ENCODE assay signal across 2 cellular contexts in the genomic region with DNA sequence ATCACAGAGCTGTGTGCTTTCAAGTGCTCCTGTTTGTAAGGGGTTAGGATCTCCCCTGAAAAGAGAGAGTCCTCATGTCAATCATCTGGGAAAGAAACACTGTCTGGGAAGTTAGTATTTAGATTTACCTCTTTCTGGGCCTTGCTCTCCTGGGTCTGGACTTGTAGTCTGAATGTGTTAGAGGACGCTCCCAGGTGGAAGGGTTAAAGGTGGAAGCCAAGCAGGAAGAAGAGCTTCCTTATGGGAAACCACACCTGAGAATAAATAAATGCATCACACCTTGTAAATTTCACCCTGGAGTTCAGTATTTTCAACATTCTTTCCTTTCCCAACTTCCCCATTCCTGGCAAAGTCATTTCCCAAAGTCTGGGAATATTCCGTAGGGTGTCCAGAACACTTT.
TF ChIP-seq lines count a peak whose summit lies in the region.

No MANE protein-coding gene starts in this region.

TF ChIP-seq in GM23338, 12 proteins besides CTCF, POLR2A, EP300 and RAD21:
- TF ChIP-seq EZH2phosphoT487 (IDR thresholded peaks at IDR 0.05; ENCODE audit: unreplicated experiment), result no peak
- TF ChIP-seq, protein P1, sequence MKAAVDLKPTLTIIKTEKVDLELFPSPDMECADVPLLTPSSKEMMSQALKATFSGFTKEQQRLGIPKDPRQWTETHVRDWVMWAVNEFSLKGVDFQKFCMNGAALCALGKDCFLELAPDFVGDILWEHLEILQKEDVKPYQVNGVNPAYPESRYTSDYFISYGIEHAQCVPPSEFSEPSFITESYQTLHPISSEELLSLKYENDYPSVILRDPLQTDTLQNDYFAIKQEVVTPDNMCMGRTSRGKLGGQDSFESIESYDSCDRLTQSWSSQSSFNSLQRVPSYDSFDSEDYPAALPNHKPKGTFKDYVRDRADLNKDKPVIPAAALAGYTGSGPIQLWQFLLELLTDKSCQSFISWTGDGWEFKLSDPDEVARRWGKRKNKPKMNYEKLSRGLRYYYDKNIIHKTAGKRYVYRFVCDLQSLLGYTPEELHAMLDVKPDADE (IDR thresholded peaks at IDR 0.05), result no peak
- TF ChIP-seq, protein P2, sequence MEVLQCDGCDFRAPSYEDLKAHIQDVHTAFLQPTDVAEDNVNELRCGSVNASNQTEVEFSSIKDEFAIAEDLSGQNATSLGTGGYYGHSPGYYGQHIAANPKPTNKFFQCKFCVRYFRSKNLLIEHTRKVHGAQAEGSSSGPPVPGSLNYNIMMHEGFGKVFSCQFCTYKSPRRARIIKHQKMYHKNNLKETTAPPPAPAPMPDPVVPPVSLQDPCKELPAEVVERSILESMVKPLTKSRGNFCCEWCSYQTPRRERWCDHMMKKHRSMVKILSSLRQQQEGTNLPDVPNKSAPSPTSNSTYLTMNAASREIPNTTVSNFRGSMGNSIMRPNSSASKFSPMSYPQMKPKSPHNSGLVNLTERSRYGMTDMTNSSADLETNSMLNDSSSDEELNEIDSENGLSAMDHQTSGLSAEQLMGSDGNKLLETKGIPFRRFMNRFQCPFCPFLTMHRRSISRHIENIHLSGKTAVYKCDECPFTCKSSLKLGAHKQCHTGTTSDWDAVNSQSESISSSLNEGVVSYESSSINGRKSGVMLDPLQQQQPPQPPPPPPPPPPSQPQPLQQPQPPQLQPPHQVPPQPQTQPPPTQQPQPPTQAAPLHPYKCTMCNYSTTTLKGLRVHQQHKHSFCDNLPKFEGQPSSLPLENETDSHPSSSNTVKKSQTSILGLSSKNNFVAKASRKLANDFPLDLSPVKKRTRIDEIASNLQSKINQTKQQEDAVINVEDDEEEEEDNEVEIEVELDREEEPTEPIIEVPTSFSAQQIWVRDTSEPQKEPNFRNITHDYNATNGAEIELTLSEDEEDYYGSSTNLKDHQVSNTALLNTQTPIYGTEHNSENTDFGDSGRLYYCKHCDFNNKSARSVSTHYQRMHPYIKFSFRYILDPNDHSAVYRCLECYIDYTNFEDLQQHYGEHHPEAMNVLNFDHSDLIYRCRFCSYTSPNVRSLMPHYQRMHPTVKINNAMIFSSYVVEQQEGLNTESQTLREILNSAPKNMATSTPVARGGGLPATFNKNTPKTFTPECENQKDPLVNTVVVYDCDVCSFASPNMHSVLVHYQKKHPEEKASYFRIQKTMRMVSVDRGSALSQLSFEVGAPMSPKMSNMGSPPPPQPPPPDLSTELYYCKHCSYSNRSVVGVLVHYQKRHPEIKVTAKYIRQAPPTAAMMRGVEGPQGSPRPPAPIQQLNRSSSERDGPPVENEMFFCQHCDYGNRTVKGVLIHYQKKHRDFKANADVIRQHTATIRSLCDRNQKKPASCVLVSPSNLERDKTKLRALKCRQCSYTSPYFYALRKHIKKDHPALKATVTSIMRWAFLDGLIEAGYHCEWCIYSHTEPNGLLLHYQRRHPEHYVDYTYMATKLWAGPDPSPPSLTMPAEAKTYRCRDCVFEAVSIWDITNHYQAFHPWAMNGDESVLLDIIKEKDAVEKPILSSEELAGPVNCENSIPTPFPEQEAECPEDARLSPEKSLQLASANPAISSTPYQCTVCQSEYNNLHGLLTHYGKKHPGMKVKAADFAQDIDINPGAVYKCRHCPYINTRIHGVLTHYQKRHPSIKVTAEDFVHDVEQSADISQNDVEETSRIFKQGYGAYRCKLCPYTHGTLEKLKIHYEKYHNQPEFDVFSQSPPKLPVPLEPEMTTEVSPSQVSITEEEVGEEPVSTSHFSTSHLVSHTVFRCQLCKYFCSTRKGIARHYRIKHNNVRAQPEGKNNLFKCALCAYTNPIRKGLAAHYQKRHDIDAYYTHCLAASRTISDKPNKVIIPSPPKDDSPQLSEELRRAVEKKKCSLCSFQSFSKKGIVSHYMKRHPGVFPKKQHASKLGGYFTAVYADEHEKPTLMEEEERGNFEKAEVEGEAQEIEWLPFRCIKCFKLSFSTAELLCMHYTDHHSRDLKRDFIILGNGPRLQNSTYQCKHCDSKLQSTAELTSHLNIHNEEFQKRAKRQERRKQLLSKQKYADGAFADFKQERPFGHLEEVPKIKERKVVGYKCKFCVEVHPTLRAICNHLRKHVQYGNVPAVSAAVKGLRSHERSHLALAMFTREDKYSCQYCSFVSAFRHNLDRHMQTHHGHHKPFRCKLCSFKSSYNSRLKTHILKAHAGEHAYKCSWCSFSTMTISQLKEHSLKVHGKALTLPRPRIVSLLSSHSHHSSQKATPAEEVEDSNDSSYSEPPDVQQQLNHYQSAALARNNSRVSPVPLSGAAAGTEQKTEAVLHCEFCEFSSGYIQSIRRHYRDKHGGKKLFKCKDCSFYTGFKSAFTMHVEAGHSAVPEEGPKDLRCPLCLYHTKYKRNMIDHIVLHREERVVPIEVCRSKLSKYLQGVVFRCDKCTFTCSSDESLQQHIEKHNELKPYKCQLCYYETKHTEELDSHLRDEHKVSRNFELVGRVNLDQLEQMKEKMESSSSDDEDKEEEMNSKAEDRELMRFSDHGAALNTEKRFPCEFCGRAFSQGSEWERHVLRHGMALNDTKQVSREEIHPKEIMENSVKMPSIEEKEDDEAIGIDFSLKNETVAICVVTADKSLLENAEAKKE (CRISPR knock-in tag; IDR thresholded peaks at IDR 0.05), result no peak
TF ChIP-seq in GM23338: peak in this region for 0.

TF ChIP-seq in H1, 55 proteins besides CTCF, POLR2A, EP300 and RAD21:
- TF ChIP-seq, protein P3, sequence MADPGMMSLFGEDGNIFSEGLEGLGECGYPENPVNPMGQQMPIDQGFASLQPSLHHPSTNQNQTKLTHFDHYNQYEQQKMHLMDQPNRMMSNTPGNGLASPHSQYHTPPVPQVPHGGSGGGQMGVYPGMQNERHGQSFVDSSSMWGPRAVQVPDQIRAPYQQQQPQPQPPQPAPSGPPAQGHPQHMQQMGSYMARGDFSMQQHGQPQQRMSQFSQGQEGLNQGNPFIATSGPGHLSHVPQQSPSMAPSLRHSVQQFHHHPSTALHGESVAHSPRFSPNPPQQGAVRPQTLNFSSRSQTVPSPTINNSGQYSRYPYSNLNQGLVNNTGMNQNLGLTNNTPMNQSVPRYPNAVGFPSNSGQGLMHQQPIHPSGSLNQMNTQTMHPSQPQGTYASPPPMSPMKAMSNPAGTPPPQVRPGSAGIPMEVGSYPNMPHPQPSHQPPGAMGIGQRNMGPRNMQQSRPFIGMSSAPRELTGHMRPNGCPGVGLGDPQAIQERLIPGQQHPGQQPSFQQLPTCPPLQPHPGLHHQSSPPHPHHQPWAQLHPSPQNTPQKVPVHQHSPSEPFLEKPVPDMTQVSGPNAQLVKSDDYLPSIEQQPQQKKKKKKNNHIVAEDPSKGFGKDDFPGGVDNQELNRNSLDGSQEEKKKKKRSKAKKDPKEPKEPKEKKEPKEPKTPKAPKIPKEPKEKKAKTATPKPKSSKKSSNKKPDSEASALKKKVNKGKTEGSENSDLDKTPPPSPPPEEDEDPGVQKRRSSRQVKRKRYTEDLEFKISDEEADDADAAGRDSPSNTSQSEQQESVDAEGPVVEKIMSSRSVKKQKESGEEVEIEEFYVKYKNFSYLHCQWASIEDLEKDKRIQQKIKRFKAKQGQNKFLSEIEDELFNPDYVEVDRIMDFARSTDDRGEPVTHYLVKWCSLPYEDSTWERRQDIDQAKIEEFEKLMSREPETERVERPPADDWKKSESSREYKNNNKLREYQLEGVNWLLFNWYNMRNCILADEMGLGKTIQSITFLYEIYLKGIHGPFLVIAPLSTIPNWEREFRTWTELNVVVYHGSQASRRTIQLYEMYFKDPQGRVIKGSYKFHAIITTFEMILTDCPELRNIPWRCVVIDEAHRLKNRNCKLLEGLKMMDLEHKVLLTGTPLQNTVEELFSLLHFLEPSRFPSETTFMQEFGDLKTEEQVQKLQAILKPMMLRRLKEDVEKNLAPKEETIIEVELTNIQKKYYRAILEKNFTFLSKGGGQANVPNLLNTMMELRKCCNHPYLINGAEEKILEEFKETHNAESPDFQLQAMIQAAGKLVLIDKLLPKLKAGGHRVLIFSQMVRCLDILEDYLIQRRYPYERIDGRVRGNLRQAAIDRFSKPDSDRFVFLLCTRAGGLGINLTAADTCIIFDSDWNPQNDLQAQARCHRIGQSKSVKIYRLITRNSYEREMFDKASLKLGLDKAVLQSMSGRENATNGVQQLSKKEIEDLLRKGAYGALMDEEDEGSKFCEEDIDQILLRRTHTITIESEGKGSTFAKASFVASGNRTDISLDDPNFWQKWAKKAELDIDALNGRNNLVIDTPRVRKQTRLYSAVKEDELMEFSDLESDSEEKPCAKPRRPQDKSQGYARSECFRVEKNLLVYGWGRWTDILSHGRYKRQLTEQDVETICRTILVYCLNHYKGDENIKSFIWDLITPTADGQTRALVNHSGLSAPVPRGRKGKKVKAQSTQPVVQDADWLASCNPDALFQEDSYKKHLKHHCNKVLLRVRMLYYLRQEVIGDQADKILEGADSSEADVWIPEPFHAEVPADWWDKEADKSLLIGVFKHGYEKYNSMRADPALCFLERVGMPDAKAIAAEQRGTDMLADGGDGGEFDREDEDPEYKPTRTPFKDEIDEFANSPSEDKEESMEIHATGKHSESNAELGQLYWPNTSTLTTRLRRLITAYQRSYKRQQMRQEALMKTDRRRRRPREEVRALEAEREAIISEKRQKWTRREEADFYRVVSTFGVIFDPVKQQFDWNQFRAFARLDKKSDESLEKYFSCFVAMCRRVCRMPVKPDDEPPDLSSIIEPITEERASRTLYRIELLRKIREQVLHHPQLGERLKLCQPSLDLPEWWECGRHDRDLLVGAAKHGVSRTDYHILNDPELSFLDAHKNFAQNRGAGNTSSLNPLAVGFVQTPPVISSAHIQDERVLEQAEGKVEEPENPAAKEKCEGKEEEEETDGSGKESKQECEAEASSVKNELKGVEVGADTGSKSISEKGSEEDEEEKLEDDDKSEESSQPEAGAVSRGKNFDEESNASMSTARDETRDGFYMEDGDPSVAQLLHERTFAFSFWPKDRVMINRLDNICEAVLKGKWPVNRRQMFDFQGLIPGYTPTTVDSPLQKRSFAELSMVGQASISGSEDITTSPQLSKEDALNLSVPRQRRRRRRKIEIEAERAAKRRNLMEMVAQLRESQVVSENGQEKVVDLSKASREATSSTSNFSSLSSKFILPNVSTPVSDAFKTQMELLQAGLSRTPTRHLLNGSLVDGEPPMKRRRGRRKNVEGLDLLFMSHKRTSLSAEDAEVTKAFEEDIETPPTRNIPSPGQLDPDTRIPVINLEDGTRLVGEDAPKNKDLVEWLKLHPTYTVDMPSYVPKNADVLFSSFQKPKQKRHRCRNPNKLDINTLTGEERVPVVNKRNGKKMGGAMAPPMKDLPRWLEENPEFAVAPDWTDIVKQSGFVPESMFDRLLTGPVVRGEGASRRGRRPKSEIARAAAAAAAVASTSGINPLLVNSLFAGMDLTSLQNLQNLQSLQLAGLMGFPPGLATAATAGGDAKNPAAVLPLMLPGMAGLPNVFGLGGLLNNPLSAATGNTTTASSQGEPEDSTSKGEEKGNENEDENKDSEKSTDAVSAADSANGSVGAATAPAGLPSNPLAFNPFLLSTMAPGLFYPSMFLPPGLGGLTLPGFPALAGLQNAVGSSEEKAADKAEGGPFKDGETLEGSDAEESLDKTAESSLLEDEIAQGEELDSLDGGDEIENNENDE (IDR thresholded peaks at IDR 0.05; ENCODE audit: insufficient replicate concordance, low read length), result no peak
- TF ChIP-seq BCL11A (IDR thresholded peaks at IDR 0.05; ENCODE audit: low read depth in 2 of 2, low read length in 2 of 2) (no peak), SIX5 (IDR thresholded peaks at IDR 0.05; ENCODE audit: low read depth, low read length) (no peak), CTBP2 (IDR thresholded peaks at IDR 0.05; ENCODE audit: borderline replicate concordance, insufficient read depth, insufficient read length, low read length) (no peak), TCF12 (IDR thresholded peaks at IDR 0.05; ENCODE audit: low read depth, low read length) (no peak), TAF7 (optimal IDR thresholded peaks at IDR 0.05; ENCODE audit: borderline replicate concordance, low read depth, low read length) (no peak), EGR1 (IDR thresholded peaks at IDR 0.05; ENCODE audit: borderline replicate concordance, low read depth, low read length) (no peak), GABPA (IDR thresholded peaks at IDR 0.05; ENCODE audit: borderline replicate concordance, insufficient read depth, low read length) (no peak), POLR2AphosphoS5 (IDR thresholded peaks at IDR 0.05; ENCODE audit: low read depth, low read length) (no peak), CREB1 (IDR thresholded peaks at IDR 0.05) (no peak), RFX5 (IDR thresholded peaks at IDR 0.05; ENCODE audit: borderline replicate concordance, low read depth, low read length) (no peak), HDAC6 (IDR thresholded peaks at IDR 0.05; ENCODE audit: low read depth, low read length) (no peak), JUND (IDR thresholded peaks at IDR 0.05; ENCODE audit: low read length) (no peak), KDM4A (IDR thresholded peaks at IDR 0.05; ENCODE audit: low read depth, low read length, severe bottlenecking) (no peak), ASH2L (IDR thresholded peaks at IDR 0.05; ENCODE audit: low read length) (no peak), CBX5 (IDR thresholded peaks at IDR 0.05; ENCODE audit: low read depth, low read length) (no peak)
- TF ChIP-seq, protein P4, sequence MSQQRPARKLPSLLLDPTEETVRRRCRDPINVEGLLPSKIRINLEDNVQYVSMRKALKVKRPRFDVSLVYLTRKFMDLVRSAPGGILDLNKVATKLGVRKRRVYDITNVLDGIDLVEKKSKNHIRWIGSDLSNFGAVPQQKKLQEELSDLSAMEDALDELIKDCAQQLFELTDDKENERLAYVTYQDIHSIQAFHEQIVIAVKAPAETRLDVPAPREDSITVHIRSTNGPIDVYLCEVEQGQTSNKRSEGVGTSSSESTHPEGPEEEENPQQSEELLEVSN (IDR thresholded peaks at IDR 0.05), result no peak
- TF ChIP-seq, protein P5, sequence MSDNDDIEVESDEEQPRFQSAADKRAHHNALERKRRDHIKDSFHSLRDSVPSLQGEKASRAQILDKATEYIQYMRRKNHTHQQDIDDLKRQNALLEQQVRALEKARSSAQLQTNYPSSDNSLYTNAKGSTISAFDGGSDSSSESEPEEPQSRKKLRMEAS (IDR thresholded peaks at IDR 0.05), result no peak
